Comparison of ENCODE assay signal across 36 cellular contexts in genomic region chr22:26453195-26453594, GRCh38.
"Had no signal": no experiment of that assay in that cellular context is flagged by ENCODE, and none has a peak within 500 bp of the region (broad histone marks: within the 10 kb centered on the region; RNA-seq: fewer than 3 reads in every experiment).

No MANE protein-coding gene starts in this region.

- H3K27ac Mint-ChIP-seq: activated CD4-positive, alpha-beta memory T cell treated with anti-CD3 and anti-CD28 coated beads, Interleukin-2, amount 10 ng/mL, durations not matched to agents 7 days and 5 days; activated CD8-positive, alpha-beta memory T cell treated with anti-CD3 and anti-CD28 coated beads, Interleukin-2, amount 10 ng/mL, durations not matched to agents 7 days and 5 days; activated naive CD4-positive, alpha-beta T cell treated with anti-CD3 and anti-CD28 coated beads for 36 hours; activated T-helper 1 cell treated with anti-CD3 and anti-CD28 coated beads, Interleukin-12 subunit alpha, Interleukin-12 subunit beta, Interleukin-2, Interleukin-4 antibody, amounts not matched to agents 30 ng/mL and 10 ng/mL and 1 ng/mL, durations not matched to agents 14 hours and 24 hours and 36 hours had no signal

- H3K4me3 Mint-ChIP-seq: activated CD4-positive, alpha-beta memory T cell treated with anti-CD3 and anti-CD28 coated beads, Interleukin-2, amount 10 ng/mL, durations not matched to agents 7 days and 5 days; activated CD8-positive, alpha-beta memory T cell treated with anti-CD3 and anti-CD28 coated beads, Interleukin-2, amount 10 ng/mL, durations not matched to agents 7 days and 5 days; activated naive CD4-positive, alpha-beta T cell treated with anti-CD3 and anti-CD28 coated beads for 36 hours; activated T-helper 1 cell treated with anti-CD3 and anti-CD28 coated beads, Interleukin-12 subunit alpha, Interleukin-12 subunit beta, Interleukin-2, Interleukin-4 antibody, amounts not matched to agents 30 ng/mL and 10 ng/mL and 1 ng/mL, durations not matched to agents 14 hours and 24 hours and 36 hours; brain; central memory CD8-positive, alpha-beta T cell had no signal

- H3K27me3 ChIP-seq: adrenal gland, Peyer's patch had no signal

- H3K9me3 Mint-ChIP-seq: activated CD4-positive, alpha-beta memory T cell treated with anti-CD3 and anti-CD28 coated beads, Interleukin-2, amount 10 ng/mL, durations not matched to agents 7 days and 5 days; activated naive CD4-positive, alpha-beta T cell treated with anti-CD3 and anti-CD28 coated beads for 36 hours; activated naive CD4-positive, alpha-beta T cell treated with anti-CD3 and anti-CD28 coated beads, Interleukin-2, amount 50 U/mL, for 72 hours; activated T-helper 1 cell treated with anti-CD3 and anti-CD28 coated beads, Interleukin-12 subunit alpha, Interleukin-12 subunit beta, Interleukin-2, Interleukin-4 antibody, amounts not matched to agents 30 ng/mL and 10 ng/mL and 1 ng/mL, durations not matched to agents 14 hours and 24 hours and 36 hours; central memory CD8-positive, alpha-beta T cell had no signal

- H3K27ac ChIP-seq: adrenal gland, Peyer's patch, VCaP had no signal

- H3K4me1 Mint-ChIP-seq: activated CD4-positive, alpha-beta memory T cell treated with anti-CD3 and anti-CD28 coated beads, Interleukin-2, amount 10 ng/mL, durations not matched to agents 7 days and 5 days; activated CD8-positive, alpha-beta memory T cell treated with anti-CD3 and anti-CD28 coated beads, Interleukin-2, amount 10 ng/mL, durations not matched to agents 7 days and 5 days; brain; central memory CD8-positive, alpha-beta T cell had no signal

- H3K4me3 ChIP-seq: adrenal gland, Peyer's patch had no signal

- DNase-seq: activated CD4-positive, alpha-beta memory T cell treated with anti-CD3 and anti-CD28 coated beads, Interleukin-2, amount 10 ng/mL, durations not matched to agents 7 days and 5 days; activated CD4-positive, alpha-beta T cell treated with anti-CD3 and anti-CD28 coated beads for 1 hour; activated CD4-positive, alpha-beta T cell treated with anti-CD3 and anti-CD28 coated beads for 48 hours; activated CD4-positive, CD25-positive, alpha-beta regulatory T cell; activated CD8-positive, alpha-beta memory T cell treated with anti-CD3 and anti-CD28 coated beads for 24 hours; activated CD8-positive, alpha-beta memory T cell treated with anti-CD3 and anti-CD28 coated beads, Interleukin-2, amount 10 ng/mL, durations not matched to agents 7 days and 5 days; activated gamma-delta T cell treated with Interleukin-2 at 50 U/mL for 16 hours; activated naive CD4-positive, alpha-beta T cell treated with anti-CD3 and anti-CD28 coated beads for 36 hours; activated T-cell treated with anti-CD3 and anti-CD28 coated beads, Interleukin-2, amount 50 U/mL, for 1 hour; adrenal gland; KG1; MM.1S; MV-4-11; NCI-H1092; NCI-H1436 treated with DMSO at 0.1 percent for 48 hours; NCI-H1694 treated with DMSO at 0.1 percent for 48 hours; NCI-H2029; NCI-H2107; NCI-H2171; NCI-H510A; NCI-H526; NCI-H748 treated with DMSO at 0.1 percent for 48 hours; NK-92 treated with Interleukin-12 subunit alpha and Interleukin-12 subunit beta, amount 100 ng/mL, for 24 hours; PC-3; Peyer's patch; RPMI8226; SW 1271; T-helper 1 cell; T-helper 2 cell; T-helper 9 cell had no signal

- ATAC-seq: activated CD8-positive, alpha-beta memory T cell treated with anti-CD3 and anti-CD28 coated beads, Interleukin-2, amount 10 ng/mL, durations not matched to agents 7 days and 5 days; activated naive CD4-positive, alpha-beta T cell treated with anti-CD3 and anti-CD28 coated beads, Interleukin-2, amount 50 U/mL, for 72 hours; PC-3; Right ventricle myocardium inferior had no signal
